Comparison of ENCODE assay signal across 11 cellular contexts in the genomic region with DNA sequence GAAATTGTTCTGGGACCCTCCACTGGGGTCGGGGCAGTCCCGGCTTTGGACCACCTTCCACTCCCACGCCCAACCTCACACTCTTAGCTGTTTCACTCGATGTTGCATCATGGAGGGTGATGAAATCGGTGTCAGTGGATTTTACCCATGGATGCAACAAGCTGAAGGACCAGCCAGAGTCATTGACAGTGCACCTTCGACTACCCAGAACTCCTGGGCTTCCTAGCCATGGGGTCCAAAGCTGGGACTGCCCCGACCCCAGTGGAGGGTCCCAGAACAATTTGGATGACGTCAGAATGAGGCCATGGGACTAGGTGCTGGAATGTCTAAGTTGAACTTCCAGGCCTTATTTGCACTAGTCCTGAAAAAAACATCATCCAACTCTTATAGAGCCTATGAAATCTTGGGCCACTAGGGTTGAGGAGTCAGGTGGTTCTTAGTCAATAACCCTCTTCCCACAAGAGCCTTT. TPM values are rescaled to one million over a fixed set of nuclear protein-coding genes. Genes with fewer than 3 reads are reported as not detected.
DNase-seq lines count a peak whose midpoint lies in the region; ATAC-seq, FAIRE-seq and TF ChIP-seq lines count a peak whose summit lies in the region.
"Had no signal": no experiment of that assay in that cellular context is flagged by ENCODE, and none has a peak within 500 bp of the region (broad histone marks: within the 10 kb centered on the region; RNA-seq: fewer than 3 reads in every experiment).

No MANE protein-coding gene starts in this region.

- BruUV-seq in GM12878 (replicated peaks; lab: Mats Ljungman, UMichigan), result no TSS peak

- DNase-seq in MM.1S (no peak), GM12878 (ENCODE audit: low read depth, low spot score) (no peak), NCI-H226 (no peak), ecto neural progenitor cell (ENCODE audit: low spot score) (no peak)
- DNase-seq: BE2C, NCI-H1436 treated with DMSO at 0.1 percent for 48 hours had no signal

- TF ChIP-seq POLR2A in GM12878 (IDR thresholded peaks at IDR 0.05; ENCODE audit: low read depth, low read length), result no peak

- no peak for ATAC-seq in GM12878
- ATAC-seq in GM21619 (IDR thresholded peaks at IDR 0.05; ENCODE audit: unreplicated experiment), result no peak

- peaks cover 39% of the 10 kb centered on the region for H3F3A ChIP-seq in MM.1S (ENCODE audit: insufficient read depth, low read length)

- H3K36me3 ChIP-seq in BLaER1 treated with 17β-estradiol and CSF1 and Interleukin-3, amounts not matched to agents 10 nM and 100 nM, result peaks cover 7 to 24% (median 14%) of the 10 kb centered on the region in 11 experiments; a peak in 21 of 22 replicates
- no peaks in the 10 kb centered on the region for H3K36me3 ChIP-seq in MM.1S (replicated peaks; ENCODE audit: insufficient read depth, low read length)
- peaks cover 0 to 7% of the 10 kb centered on the region in 2 experiments; a peak in 2 of 4 replicates for H3K36me3 ChIP-seq in GM12878 (ENCODE audit: control insufficient read depth in 2 of 2, insufficient read depth in 2 of 2, low read length in 1 of 2)
- H3K36me3 ChIP-seq: BE2C had no signal

- no peak for TF ChIP-seq EP300 in GM12878 (IDR thresholded peaks at IDR 0.05; ENCODE audit: borderline replicate concordance in 1 of 2, control insufficient read depth in 1 of 2, low read depth in 2 of 2, low read length in 2 of 2)

- POLR2A ChIA-PET in GM12878 (lab: Charles Lee), result interaction anchor here (0.6 to 11.4 kb wide), 11 partner anchors 11 to 1176 kb away, joined by 3 to 140 read pairs (median 4); partner anchors contain the start of genes ANKRD52, APOF, CNPY2 and PA2G4

- WGBS in GM12878 (ENCODE audit: insufficient coverage, insufficient replicate concordance, low lambda C conversion rate, missing lambda C conversion rate), result 97% methylated on average over 8 of the region's 8 CpGs

- RAD21 ChIA-PET in GM12878 (lab: Charles Lee; ENCODE audit: unreplicated experiment), result interaction anchor here (0.7 to 4.6 kb wide), 6 partner anchors 21 to 126 kb away, joined by 3 to 47 read pairs (median 6); partner anchors contain the start of genes CNPY2 and STAT2

- in situ Hi-C loops in GM12878 (cut with MboI), result no loop called here

- TF ChIP-seq CTCF in MM.1S (IDR thresholded peaks at IDR 0.05; ENCODE audit: low read length) (no peak), GM12878 (IDR thresholded peaks at IDR 0.05 in 2 of 3, conservative IDR thresholded peaks at IDR 0.05 in 1 of 3; ENCODE audit: control insufficient read depth in 2 of 3, extremely low read depth in 1 of 3, insufficient read depth in 1 of 3, low read depth in 3 of 3, low read length in 3 of 3) (no peak)

- H4K20me1 ChIP-seq in BLaER1 treated with 17β-estradiol and CSF1 and Interleukin-3, amounts not matched to agents 10 nM and 100 nM, result no peaks in the 10 kb centered on the region
- H4K20me1 ChIP-seq in MM.1S (ENCODE audit: insufficient read depth, low read length), result no peaks in the 10 kb centered on the region
- H4K20me1 ChIP-seq in GM12878 (ENCODE audit: control insufficient read depth, insufficient read depth), result no peaks in the 10 kb centered on the region

- intact Hi-C loops in GM12878 (cut with micrococcal nuclease; ENCODE audit: unreplicated experiment), result no loop called here

- H3K4me3 ChIP-seq in BLaER1 treated with 17β-estradiol and CSF1 and Interleukin-3, amounts not matched to agents 10 nM and 100 nM, result peak overlapping the region in 1 of 10 experiments; percentile 19; a peak in 1 of 20 replicates
- H3K4me3 ChIP-seq in MM.1S (ENCODE audit: low read length), result peak overlapping the region; percentile 5; the same call in 1 of the 2 replicates
- no peak overlapping the region for H3K4me3 ChIP-seq in GM12878
- H3K4me3 ChIP-seq: suprapubic skin had no signal

- 0 out of 2 replicates have a peak overlapping the region, but pooled peaks have one; percentile 10 for H2AFZ ChIP-seq in MM.1S (ENCODE audit: low read length)
- H2AFZ ChIP-seq in GM12878 (ENCODE audit: control insufficient read depth, low read depth, low read length), result peak overlapping the region; percentile 37; the same call in 1 of the 2 replicates

- H3K9me3 ChIP-seq in BLaER1 treated with 17β-estradiol and CSF1 and Interleukin-3, amounts not matched to agents 10 nM and 100 nM (replicated peaks in 1 of 11), result no peaks in the 10 kb centered on the region
- H3K9me3 ChIP-seq in MM.1S (replicated peaks; ENCODE audit: insufficient read depth, low read length) (no peaks in the 10 kb centered on the region), GM12878 (replicated peaks; ENCODE audit: control insufficient read depth, insufficient read depth, low read length) (no peaks in the 10 kb centered on the region)
- H3K9me3 ChIP-seq: BE2C, suprapubic skin had no signal

- H3K4me1 ChIP-seq in BLaER1 treated with 17β-estradiol and CSF1 and Interleukin-3, amounts not matched to agents 10 nM and 100 nM, result peaks cover 25 to 65% (median 48%) of the 10 kb centered on the region in 10 experiments
- H3K4me1 ChIP-seq in MM.1S (ENCODE audit: low read length), result peaks cover 43% of the 10 kb centered on the region
- peaks cover 26% of the 10 kb centered on the region for H3K4me1 ChIP-seq in GM12878 (ENCODE audit: control insufficient read depth, insufficient read depth, low read length)
- H3K4me1 ChIP-seq: BE2C had no signal

- SMC1A ChIA-PET in GM12878 (lab: Charles Lee; ENCODE audit: uncharacterized antibody, unreplicated experiment), result interaction anchor here (1.7 to 2.9 kb wide), 4 partner anchors 8 to 126 kb away, joined by 5 to 28 read pairs (median 9); partner anchors contain the start of gene STAT2

- no peak for FAIRE-seq in GM12878 (lab: Jason Lieb, UNC)

- no peak for TF ChIP-seq RAD21 in GM12878 (IDR thresholded peaks at IDR 0.05; ENCODE audit: insufficient read depth, low read depth, low read length)

- H3K9me2 ChIP-seq in MM.1S (replicated peaks; ENCODE audit: insufficient read depth, low read length), result no peaks in the 10 kb centered on the region

- H3K27me3 ChIP-seq in BLaER1 treated with 17β-estradiol and CSF1 and Interleukin-3, amounts not matched to agents 10 nM and 100 nM, result no peaks in the 10 kb centered on the region
- H3K27me3 ChIP-seq in MM.1S (replicated peaks; ENCODE audit: insufficient read depth, low read length), result no peaks in the 10 kb centered on the region
- H3K27me3 ChIP-seq in GM12878 (replicated peaks in 1 of 2; ENCODE audit: control insufficient read depth in 2 of 2, insufficient read depth in 2 of 2, low read length in 1 of 2), result no peaks in the 10 kb centered on the region
- H3K27me3 ChIP-seq: BE2C, suprapubic skin had no signal

- peak overlapping the region in 6 of 11 experiments; percentile 11 to 67 (median 51); a peak in 12 of 22 replicates for H3K27ac ChIP-seq in BLaER1 treated with 17β-estradiol and CSF1 and Interleukin-3, amounts not matched to agents 10 nM and 100 nM
- H3K27ac ChIP-seq in MM.1S (ENCODE audit: low read length) (peak overlapping the region; percentile 99), GM12878 (ENCODE audit: control insufficient read depth, insufficient read depth) (peak overlapping the region; percentile 89)
- H3K27ac ChIP-seq: suprapubic skin had no signal

- peak overlapping the region in 9 of 11 experiments; percentile 5 to 95 (median 61); a peak in 13 of 22 replicates for H3K4me2 ChIP-seq in BLaER1 treated with 17β-estradiol and CSF1 and Interleukin-3, amounts not matched to agents 10 nM and 100 nM
- H3K4me2 ChIP-seq in MM.1S (ENCODE audit: low read depth, low read length) (peak overlapping the region; percentile 99; the same call in 1 of the 2 replicates), GM12878 (ENCODE audit: control insufficient read depth, insufficient read depth) (peak overlapping the region; percentile 34)

- H3K79me2 ChIP-seq in MM.1S (ENCODE audit: low read length), result peaks cover 27% of the 10 kb centered on the region
- H3K79me2 ChIP-seq in GM12878 (ENCODE audit: control insufficient read depth, insufficient read depth, low read length), result peaks cover 9% of the 10 kb centered on the region

- peak overlapping the region in 2 of 11 experiments; percentile 9 to 13; a peak in 1 of 22 replicates for H3K9ac ChIP-seq in BLaER1 treated with 17β-estradiol and CSF1 and Interleukin-3, amounts not matched to agents 10 nM and 100 nM
- peak overlapping the region; percentile 34; the same call in 1 of the 2 replicates for H3K9ac ChIP-seq in MM.1S (ENCODE audit: low read length)
- H3K9ac ChIP-seq in GM12878 (ENCODE audit: control insufficient read depth, insufficient read depth, low read length), result no peak overlapping the region

- CTCF ChIA-PET in GM12878 (lab: Yijun Ruan, JAX), result interaction anchor here (0.5 to 3.6 kb wide), 7 partner anchors 21 to 296 kb away, joined by 3 to 21 read pairs (median 3); partner anchors contain the start of genes APOF, RNF41 and STAT2

RNA-seq across cellular contexts. Expression of gene IL23A, which starts 0.9 kb away (rescaled TPM):
- 2.9 and 3.3 TPM in 2 replicates for total RNA-seq in GM12878 (2013; cell fraction: nucleolus; rRNA removed)
- 4.2 and 5.7 TPM in 2 replicates for total RNA-seq in GM12878 (2014; rRNA removed)
- total RNA-seq in GM12878 (2014; rRNA removed; fragmentation: Illumina TruSeq; extraction: Trizol), result 4.7 and 5.6 TPM in 2 replicates
- total RNA-seq in GM12878 (2021), result 4.3 and 4.7 TPM in 2 replicates
- 5.7 TPM for polyA plus RNA-seq in GM12878 (2011; ENCODE audit: low read depth)
- polyA plus RNA-seq in GM12878 (2011; rRNA removed), result 3.3 and 4.0 TPM in 2 replicates
- polyA plus RNA-seq in GM12878 (2011; cell fraction: cytosol; rRNA removed), result 3.0 and 3.3 TPM in 2 replicates
- 2.2 and 3.0 TPM in 2 replicates for polyA plus RNA-seq in GM12878 (2011; cell fraction: nucleus; rRNA removed)
- polyA plus RNA-seq in GM12878 (2012), result 6.0 and 6.3 TPM in 2 replicates
- polyA plus RNA-seq in GM12878 (2014; fragmentation: Illumina TruSeq; extraction: Trizol), result 1.6 and 5.7 TPM in 2 replicates
- polyA plus RNA-seq in GM12878 (2014; fragmentation: Nextera tagmentation; extraction: Ambion mirVana), result 10 to 100 TPM in 1 of 2 experiments, 1 to 10 TPM in 1; 7.7 to 11.1 TPM
- 9.9 and 10.8 TPM in 2 replicates for polyA plus RNA-seq in GM12878 (2014; rRNA removed)
- polyA plus RNA-seq in GM12878 (2016; fragmentation: Nextera tagmentation; extraction: Ambion mirVana), result 1 to 10 TPM; 4.4 to 5.6 TPM
- polyA minus RNA-seq in GM12878 (2011; rRNA and poly(A)+ RNA removed), result 1.3 TPM in 1 of 2 replicates, not detected in the other
- polyA minus RNA-seq in GM12878 (2011; cell fraction: cytosol; rRNA and poly(A)+ RNA removed), result 0.94 and 1.2 TPM in 2 replicates
- polyA minus RNA-seq in GM12878 (2011; cell fraction: nucleus; rRNA and poly(A)+ RNA removed), result 0.48 and 2.1 TPM in 2 replicates
- total RNA-seq: chondrocyte, suprapubic skin had no signal

RNA-seq across cellular contexts. Expression of gene PAN2, which starts 4.0 kb away (rescaled TPM):
- total RNA-seq in GM12878 (2013; cell fraction: nucleolus; rRNA removed), result 244 and 269 TPM in 2 replicates
- total RNA-seq in GM12878 (2014; rRNA removed), result 33.7 and 36.4 TPM in 2 replicates
- total RNA-seq in GM12878 (2014; rRNA removed; fragmentation: Illumina TruSeq; extraction: Trizol), result 20.2 and 22.3 TPM in 2 replicates
- total RNA-seq in GM12878 (2021), result 41.2 and 41.7 TPM in 2 replicates
- 51.4 TPM for polyA plus RNA-seq in GM12878 (2011; ENCODE audit: low read depth)
- 61.8 and 64.5 TPM in 2 replicates for polyA plus RNA-seq in GM12878 (2011; rRNA removed)
- polyA plus RNA-seq in GM12878 (2011; cell fraction: cytosol; rRNA removed), result 37.7 and 38.3 TPM in 2 replicates
- polyA plus RNA-seq in GM12878 (2011; cell fraction: nucleus; rRNA removed), result 574 and 803 TPM in 2 replicates
- polyA plus RNA-seq in GM12878 (2012), result 60.8 and 71.0 TPM in 2 replicates
- polyA plus RNA-seq in GM12878 (2014; fragmentation: Illumina TruSeq; extraction: Trizol), result 37.0 and 46.7 TPM in 2 replicates
- polyA plus RNA-seq in GM12878 (2014; fragmentation: Nextera tagmentation; extraction: Ambion mirVana), result 10 to 100 TPM; 14.4 to 14.5 TPM
- polyA plus RNA-seq in GM12878 (2014; rRNA removed), result 41.5 and 42.4 TPM in 2 replicates
- polyA plus RNA-seq in GM12878 (2016; fragmentation: Nextera tagmentation; extraction: Ambion mirVana), result 10 to 100 TPM; 25.9 to 33.4 TPM
- 40.8 and 56.2 TPM in 2 replicates for polyA minus RNA-seq in GM12878 (2011; rRNA and poly(A)+ RNA removed)
- 11.8 and 12.9 TPM in 2 replicates for polyA minus RNA-seq in GM12878 (2011; cell fraction: cytosol; rRNA and poly(A)+ RNA removed)
- 95.8 and 97.1 TPM in 2 replicates for polyA minus RNA-seq in GM12878 (2011; cell fraction: nucleus; rRNA and poly(A)+ RNA removed)

RNA-seq across cellular contexts. Expression of gene CNPY2, which starts 22.0 kb away (rescaled TPM):
- 80.3 and 84.0 TPM in 2 replicates for total RNA-seq in GM12878 (2013; cell fraction: nucleolus; rRNA removed)
- total RNA-seq in GM12878 (2014; rRNA removed), result 68.2 and 70.2 TPM in 2 replicates
- total RNA-seq in GM12878 (2014; rRNA removed; fragmentation: Illumina TruSeq; extraction: Trizol), result 63.9 and 73.6 TPM in 2 replicates
- total RNA-seq in GM12878 (2021), result 75.0 and 93.7 TPM in 2 replicates
- 70.9 TPM for polyA plus RNA-seq in GM12878 (2011; ENCODE audit: low read depth)
- polyA plus RNA-seq in GM12878 (2011; rRNA removed), result 125 and 131 TPM in 2 replicates
- polyA plus RNA-seq in GM12878 (2011; cell fraction: cytosol; rRNA removed), result 102 and 103 TPM in 2 replicates
- polyA plus RNA-seq in GM12878 (2011; cell fraction: nucleus; rRNA removed), result 60.1 and 60.3 TPM in 2 replicates
- polyA plus RNA-seq in GM12878 (2012), result 69.2 and 98.1 TPM in 2 replicates
- polyA plus RNA-seq in GM12878 (2014; fragmentation: Illumina TruSeq; extraction: Trizol), result 77.7 and 81.8 TPM in 2 replicates
- polyA plus RNA-seq in GM12878 (2014; fragmentation: Nextera tagmentation; extraction: Ambion mirVana), result 10 to 100 TPM; 25.0 to 50.3 TPM
- 91.8 and 101 TPM in 2 replicates for polyA plus RNA-seq in GM12878 (2014; rRNA removed)
- polyA plus RNA-seq in GM12878 (2016; fragmentation: Nextera tagmentation; extraction: Ambion mirVana), result 100 to 1,000 TPM; 264 to 276 TPM
- polyA minus RNA-seq in GM12878 (2011; rRNA and poly(A)+ RNA removed), result 59.5 and 97.1 TPM in 2 replicates
- polyA minus RNA-seq in GM12878 (2011; cell fraction: cytosol; rRNA and poly(A)+ RNA removed), result 16.9 and 22.7 TPM in 2 replicates
- polyA minus RNA-seq in GM12878 (2011; cell fraction: nucleus; rRNA and poly(A)+ RNA removed), result 19.9 and 26.8 TPM in 2 replicates

RNA-seq across cellular contexts. Expression of gene STAT2, which starts 22.1 kb away (rescaled TPM):
- 263 and 291 TPM in 2 replicates for total RNA-seq in GM12878 (2013; cell fraction: nucleolus; rRNA removed)
- total RNA-seq in GM12878 (2014; rRNA removed), result 101 and 114 TPM in 2 replicates
- total RNA-seq in GM12878 (2014; rRNA removed; fragmentation: Illumina TruSeq; extraction: Trizol), result 66.4 and 69.3 TPM in 2 replicates
- 93.7 and 97.9 TPM in 2 replicates for total RNA-seq in GM12878 (2021)
- polyA plus RNA-seq in GM12878 (2011; ENCODE audit: low read depth), result 152 TPM
- polyA plus RNA-seq in GM12878 (2011; rRNA removed), result 91.5 and 106 TPM in 2 replicates
- 79.2 and 117 TPM in 2 replicates for polyA plus RNA-seq in GM12878 (2011; cell fraction: cytosol; rRNA removed)
- polyA plus RNA-seq in GM12878 (2011; cell fraction: nucleus; rRNA removed), result 273 and 284 TPM in 2 replicates
- 89.4 and 93.7 TPM in 2 replicates for polyA plus RNA-seq in GM12878 (2012)
- 74.9 and 91.9 TPM in 2 replicates for polyA plus RNA-seq in GM12878 (2014; fragmentation: Illumina TruSeq; extraction: Trizol)
- polyA plus RNA-seq in GM12878 (2014; fragmentation: Nextera tagmentation; extraction: Ambion mirVana), result 10 to 100 TPM; 16.9 to 23.5 TPM
- polyA plus RNA-seq in GM12878 (2014; rRNA removed), result 90.4 and 94.4 TPM in 2 replicates
- 10 to 100 TPM; 76.5 to 79.2 TPM for polyA plus RNA-seq in GM12878 (2016; fragmentation: Nextera tagmentation; extraction: Ambion mirVana)
- 144 and 156 TPM in 2 replicates for polyA minus RNA-seq in GM12878 (2011; rRNA and poly(A)+ RNA removed)
- 46.2 and 48.0 TPM in 2 replicates for polyA minus RNA-seq in GM12878 (2011; cell fraction: cytosol; rRNA and poly(A)+ RNA removed)
- polyA minus RNA-seq in GM12878 (2011; cell fraction: nucleus; rRNA and poly(A)+ RNA removed), result 141 and 174 TPM in 2 replicates

RNA-seq across cellular contexts. Expression of gene APOF, which starts 24.9 kb away (rescaled TPM):
- total RNA-seq in GM12878 (2013; cell fraction: nucleolus; rRNA removed), result not detected in 2 replicates
- 0.11 TPM in 1 of 2 replicates, not detected in the other for total RNA-seq in GM12878 (2014; rRNA removed)
- not detected in 2 replicates for total RNA-seq in GM12878 (2014; rRNA removed; fragmentation: Illumina TruSeq; extraction: Trizol)
- not detected in 2 replicates for total RNA-seq in GM12878 (2021)
- polyA plus RNA-seq in GM12878 (2011; ENCODE audit: low read depth), result not detected
- not detected in 2 replicates for polyA plus RNA-seq in GM12878 (2011; rRNA removed)
- polyA plus RNA-seq in GM12878 (2011; cell fraction: cytosol; rRNA removed), result not detected in 2 replicates
- not detected in 2 replicates for polyA plus RNA-seq in GM12878 (2011; cell fraction: nucleus; rRNA removed)
- polyA plus RNA-seq in GM12878 (2012), result 0.06 and 0.12 TPM in 2 replicates
- 0.04 TPM in 1 of 2 replicates, not detected in the other for polyA plus RNA-seq in GM12878 (2014; fragmentation: Illumina TruSeq; extraction: Trizol)
- polyA plus RNA-seq in GM12878 (2014; fragmentation: Nextera tagmentation; extraction: Ambion mirVana), result under 1 TPM; 0.13 to 0.19 TPM
- 0.05 TPM in 1 of 2 replicates, not detected in the other for polyA plus RNA-seq in GM12878 (2014; rRNA removed)
- polyA plus RNA-seq in GM12878 (2016; fragmentation: Nextera tagmentation; extraction: Ambion mirVana), result not detected
- not detected in 2 replicates for polyA minus RNA-seq in GM12878 (2011; rRNA and poly(A)+ RNA removed)
- not detected in 2 replicates for polyA minus RNA-seq in GM12878 (2011; cell fraction: cytosol; rRNA and poly(A)+ RNA removed)
- polyA minus RNA-seq in GM12878 (2011; cell fraction: nucleus; rRNA and poly(A)+ RNA removed), result not detected in 2 replicates
- total RNA-seq: activated CD8-positive, alpha-beta memory T cell treated with anti-CD3 and anti-CD28 coated beads for 36 hours; chondrocyte; suprapubic skin had no signal

Comparison
In these comparisons a context has a peak if more than half of its experiments do, and no peak if none do; other contexts are left out.
1. H3K4me2 ChIP-seq: peak in every context shown above with its lines; median percentile 99 in MM.1S; 61 in BLaER1 treated with 17β-estradiol and CSF1 and Interleukin-3, amounts not matched to agents 10 nM and 100 nM; 34 in GM12878.